In the genomic region with DNA sequence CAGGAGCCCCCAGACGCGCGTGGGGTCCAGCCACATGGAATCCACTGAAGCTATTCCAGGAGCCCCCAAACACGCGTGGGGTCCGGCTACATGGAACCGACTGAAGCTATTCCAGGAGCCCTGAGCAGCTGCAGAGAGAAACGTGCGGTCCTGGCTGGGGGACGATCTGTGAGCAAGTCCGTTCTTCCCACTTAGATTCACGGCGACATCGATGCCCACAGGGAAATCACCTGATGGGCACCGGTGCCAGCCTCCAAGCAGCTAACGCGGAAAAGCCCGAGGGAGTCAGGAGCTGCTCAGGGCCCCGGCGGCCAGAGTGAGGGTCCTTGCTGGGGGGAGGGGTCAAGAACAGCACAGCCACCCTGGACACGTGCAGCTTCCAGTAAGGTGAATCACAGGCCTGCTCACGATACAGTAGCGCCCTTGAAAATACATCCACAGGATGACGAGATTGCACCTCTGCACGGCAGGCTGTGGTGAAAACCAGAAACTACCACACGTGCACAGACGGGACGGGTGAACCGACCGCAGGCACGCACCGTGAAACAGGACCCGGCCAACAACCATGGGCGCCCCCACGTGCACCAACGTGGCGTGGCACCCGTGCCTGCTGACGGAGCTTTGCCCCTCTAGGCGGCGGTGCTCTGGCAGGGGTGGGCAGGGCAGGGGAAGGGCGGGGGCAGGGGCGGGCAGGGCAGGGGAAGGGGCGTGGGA, we compare ENCODE assay signal across 12 cellular contexts.
A peak's percentile ranks its signal among the peaks of the same experiment; 100 is the strongest.
DNase-seq lines count a peak whose midpoint lies in the region; ATAC-seq and TF ChIP-seq lines count a peak whose summit lies in the region.
"Had no signal": no experiment of that assay in that cellular context is flagged by ENCODE, and none has a peak within 500 bp of the region (broad histone marks: within the 10 kb centered on the region; RNA-seq: fewer than 3 reads in every experiment).

No MANE protein-coding gene starts in this region.

- TF ChIP-seq RAD21 in SK-N-SH (IDR thresholded peaks at IDR 0.05; ENCODE audit: low read length): peak; percentile 26

- 58% methylated on average over 25 of the region's 44 CpGs for WGBS in SK-N-SH (ENCODE audit: low lambda C conversion rate)

- H3K9me3 ChIP-seq in SK-N-SH: no peaks in the 10 kb centered on the region

- no peak overlapping the region for H2AFZ ChIP-seq in SK-N-SH (ENCODE audit: low read depth)
- H2AFZ ChIP-seq: parathyroid adenoma had no signal

- H3K79me2 ChIP-seq in SK-N-SH (ENCODE audit: insufficient read depth): no peaks in the 10 kb centered on the region
- H3K79me2 ChIP-seq: parathyroid adenoma had no signal

- H3K9ac ChIP-seq in SK-N-SH: no peak overlapping the region
- H3K9ac ChIP-seq: parathyroid adenoma had no signal

- H3K4me1 ChIP-seq in SK-N-SH (ENCODE audit: control insufficient read depth in 1 of 2, insufficient read depth in 2 of 2, low read depth in 1 of 2, low read length in 1 of 2): no peaks in the 10 kb centered on the region
- H3K4me1 ChIP-seq: parathyroid adenoma had no signal

- DNase-seq in stimulated activated naive CD4-positive, alpha-beta T cell treated with Interleukin-2 at 50 U/mL for 16 hours (lab: John Stamatoyannopoulos, UW): peak; percentile 28
- DNase-seq in stimulated activated naive CD4-positive, alpha-beta T cell (lab: John Stamatoyannopoulos, UW): no peak
- DNase-seq in SK-N-SH (peak; percentile 80), immature natural killer cell (peak in 2 of 3 donors; percentile 4 to 28), cortex of kidney (lab: John Stamatoyannopoulos, UW) (no peak)
- no peak for DNase-seq in T-helper 2 cell treated with Interferon-gamma antibody and Interleukin-4, amounts not matched to agents 5 μg/mL and 100 μg/mL, for 36 hours (ENCODE audit: low spot score)
- DNase-seq: GDM1, SHP77 treated with DMSO at 0.1 percent for 48 hours had no signal

- H3K36me3 Mint-ChIP-seq in immature natural killer cell: peaks cover 3 to 6% (median 4%) of the 10 kb centered on the region in 3 donors
- H3K36me3 Mint-ChIP-seq in T-helper 2 cell treated with Interferon-gamma antibody and Interleukin-4, amounts not matched to agents 5 μg/mL and 100 μg/mL, for 36 hours (ENCODE audit: low read depth): no peaks in the 10 kb centered on the region

- no peaks in the 10 kb centered on the region for H3K27me3 ChIP-seq in SK-N-SH (ENCODE audit: insufficient read depth)

- no peak overlapping the region for H3K4me3 Mint-ChIP-seq in immature natural killer cell
- H3K4me3 Mint-ChIP-seq in T-helper 2 cell treated with Interferon-gamma antibody and Interleukin-4, amounts not matched to agents 5 μg/mL and 100 μg/mL, for 36 hours: no peak overlapping the region
- H3K4me3 Mint-ChIP-seq: activated T-helper 17 cell treated with anti-CD3 and anti-CD28 coated beads, Interleukin-2, amount 50 U/mL, for 72 hours had no signal

- no peaks in the 10 kb centered on the region for H3F3A ChIP-seq in SK-N-SH (replicated peaks; ENCODE audit: insufficient read depth)

- no peak for ATAC-seq in GM21367 (IDR thresholded peaks at IDR 0.05; ENCODE audit: unreplicated experiment)
- no peak for ATAC-seq in HG03571 (IDR thresholded peaks at IDR 0.05; ENCODE audit: unreplicated experiment)

- H4K20me1 ChIP-seq in SK-N-SH (ENCODE audit: insufficient read depth): no peaks in the 10 kb centered on the region

- no peaks in the 10 kb centered on the region for H3K9me2 ChIP-seq in SK-N-SH

- H3K27ac ChIP-seq in SK-N-SH (ENCODE audit: low read depth in 2 of 2, low read length in 1 of 2): no peak overlapping the region
- H3K27ac ChIP-seq: parathyroid adenoma had no signal

- no peak overlapping the region for H3K27ac Mint-ChIP-seq in immature natural killer cell
- no peak overlapping the region for H3K27ac Mint-ChIP-seq in T-helper 2 cell treated with Interferon-gamma antibody and Interleukin-4, amounts not matched to agents 5 μg/mL and 100 μg/mL, for 36 hours
- H3K27ac Mint-ChIP-seq: activated T-helper 17 cell treated with anti-CD3 and anti-CD28 coated beads, Interleukin-2, amount 50 U/mL, for 72 hours had no signal

- POLR2A ChIA-PET in SK-N-SH (lab: Yijun Ruan, JAX): no interaction called here

- no peaks in the 10 kb centered on the region for H3K36me3 ChIP-seq in SK-N-SH (replicated peaks in 1 of 2; ENCODE audit: control insufficient read depth in 1 of 2, insufficient read depth in 2 of 2, low read length in 1 of 2)

- TF ChIP-seq EP300 in SK-N-SH (IDR thresholded peaks at IDR 0.05; ENCODE audit: borderline replicate concordance in 1 of 2, low read depth in 1 of 2, low read length in 1 of 2): no peak

- H3K4me1 Mint-ChIP-seq in immature natural killer cell: no peaks in the 10 kb centered on the region
- H3K4me1 Mint-ChIP-seq in T-helper 2 cell treated with Interferon-gamma antibody and Interleukin-4, amounts not matched to agents 5 μg/mL and 100 μg/mL, for 36 hours (ENCODE audit: low read depth): no peaks in the 10 kb centered on the region
- H3K4me1 Mint-ChIP-seq: activated T-helper 17 cell treated with anti-CD3 and anti-CD28 coated beads, Interleukin-2, amount 50 U/mL, for 72 hours had no signal

- no peak overlapping the region for H3K4me3 ChIP-seq in SK-N-SH (ENCODE audit: low read depth in 2 of 2, low read length in 1 of 2)

- no peak overlapping the region for H3K4me2 ChIP-seq in SK-N-SH

- H3K9me3 Mint-ChIP-seq in immature natural killer cell: peaks cover 0 to 4% (median 0%) of the 10 kb centered on the region in 6 donors
- no peaks in the 10 kb centered on the region for H3K9me3 Mint-ChIP-seq in T-helper 2 cell treated with Interferon-gamma antibody and Interleukin-4, amounts not matched to agents 5 μg/mL and 100 μg/mL, for 36 hours
- H3K9me3 Mint-ChIP-seq: activated T-helper 17 cell treated with anti-CD3 and anti-CD28 coated beads, Interleukin-2, amount 50 U/mL, for 72 hours had no signal

- no peaks in the 10 kb centered on the region for H3K27me3 Mint-ChIP-seq in immature natural killer cell (ENCODE audit: low read depth in 3 of 3)
- H3K27me3 Mint-ChIP-seq in T-helper 2 cell treated with Interferon-gamma antibody and Interleukin-4, amounts not matched to agents 5 μg/mL and 100 μg/mL, for 36 hours (ENCODE audit: low read depth): no peaks in the 10 kb centered on the region
- H3K27me3 Mint-ChIP-seq: activated T-helper 17 cell treated with anti-CD3 and anti-CD28 coated beads, Interleukin-2, amount 50 U/mL, for 72 hours had no signal

- CTCF ChIA-PET in SK-N-SH (lab: Yijun Ruan, JAX): interaction anchor here (0.5 to 1.5 kb wide), 13 partner anchors 9 to 180 kb away, joined by 3 to 9 read pairs (median 3); a partner anchor contains a TSS

- TF ChIP-seq CTCF in SK-N-SH (IDR thresholded peaks at IDR 0.05): no peak

TF ChIP-seq in SK-N-SH, 30 proteins besides CTCF, POLR2A, EP300 and RAD21:
- TF ChIP-seq, protein P1, sequence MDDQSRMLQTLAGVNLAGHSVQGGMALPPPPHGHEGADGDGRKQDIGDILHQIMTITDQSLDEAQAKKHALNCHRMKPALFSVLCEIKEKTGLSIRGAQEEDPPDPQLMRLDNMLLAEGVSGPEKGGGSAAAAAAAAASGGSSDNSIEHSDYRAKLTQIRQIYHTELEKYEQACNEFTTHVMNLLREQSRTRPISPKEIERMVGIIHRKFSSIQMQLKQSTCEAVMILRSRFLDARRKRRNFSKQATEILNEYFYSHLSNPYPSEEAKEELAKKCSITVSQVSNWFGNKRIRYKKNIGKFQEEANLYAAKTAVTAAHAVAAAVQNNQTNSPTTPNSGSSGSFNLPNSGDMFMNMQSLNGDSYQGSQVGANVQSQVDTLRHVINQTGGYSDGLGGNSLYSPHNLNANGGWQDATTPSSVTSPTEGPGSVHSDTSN (IDR thresholded peaks at IDR 0.05): no peak
- TF ChIP-seq SMC3 (IDR thresholded peaks at IDR 0.05; ENCODE audit: low read depth, low read length): peak; percentile 17; the same call in 1 of the 2 replicates
TF ChIP-seq in SK-N-SH: peak in this region for 1.

Comparison
In these comparisons a context has a peak if more than half of its experiments do, and no peak if none do; other contexts are left out.
1. DNase-seq: peak in stimulated activated naive CD4-positive, alpha-beta T cell treated with Interleukin-2 at 50 U/mL for 16 hours (single experiment), SK-N-SH (single experiment) and immature natural killer cell (2 of 3); none in stimulated activated naive CD4-positive, alpha-beta T cell (0 of 6), cortex of kidney (single experiment) and T-helper 2 cell treated with Interferon-gamma antibody and Interleukin-4, amounts not matched to agents 5 μg/mL and 100 μg/mL, for 36 hours (single experiment).